ENCODE assay signal across 14 cellular contexts in genomic region chr15:80068578-80068977, GRCh38. TPM values are rescaled to one million over a fixed set of nuclear protein-coding genes. Genes with fewer than 3 reads are reported as not detected.
DNase-seq lines count a peak whose midpoint lies in the region; ATAC-seq and TF ChIP-seq lines count a peak whose summit lies in the region.
"Had no signal": no experiment of that assay in that cellular context is flagged by ENCODE, and none has a peak within 500 bp of the region (broad histone marks: within the 10 kb centered on the region; RNA-seq: fewer than 3 reads in every experiment).

No MANE protein-coding gene starts in this region.

- H3K9me3 ChIP-seq in subcutaneous abdominal adipose tissue (ENCODE audit: control insufficient read depth in 5 of 5, low read length in 5 of 5), result no peaks in the 10 kb centered on the region
- H3K9me3 ChIP-seq: heart right ventricle, neutrophil had no signal

- TF ChIP-seq CTCF in chondrocyte (IDR thresholded peaks at IDR 0.05), result no peak

- no peaks in the 10 kb centered on the region for H3K36me3 Mint-ChIP-seq in chondrocyte (ENCODE audit: low read depth)

- peaks cover 35% of the 10 kb centered on the region for H3K4me1 Mint-ChIP-seq in chondrocyte (ENCODE audit: low read depth)

- no peaks in the 10 kb centered on the region for H3K36me3 ChIP-seq in subcutaneous abdominal adipose tissue (ENCODE audit: control insufficient read depth in 5 of 5, insufficient read depth in 5 of 5, low read length in 5 of 5)
- H3K36me3 ChIP-seq: heart right ventricle, neutrophil had no signal

- DNase-seq in activated T-cell treated with anti-CD3 and anti-CD28 coated beads, Interleukin-2, amount 50 U/mL, for 48 hours, result peak; percentile 29 to 37
- DNase-seq in activated T-cell treated with anti-CD3 and anti-CD28 coated beads for 4 hours (no peak), M059J (ENCODE audit: low read depth) (peak; percentile 32), chondrocyte (ENCODE audit: low spot score) (no peak), NCI-H510A (lab: John Stamatoyannopoulos, UW) (no peak)
- DNase-seq in stimulated activated CD4-positive, alpha-beta T cell treated with anti-CD3 and anti-CD28 coated beads, Interleukin-12 subunit alpha, Interleukin-12 subunit beta, amount 100 ng/mL, for 4 hours, result no peak
- DNase-seq: AML-193, DMS79, heart right ventricle, NCI-H524 treated with DMSO at 0.1 percent for 48 hours, Right ventricle myocardium superior had no signal

- no peaks in the 10 kb centered on the region for H3K9me3 Mint-ChIP-seq in chondrocyte (ENCODE audit: low read depth)

- peak overlapping the region; percentile 32 for H3K27ac Mint-ChIP-seq in chondrocyte (ENCODE audit: unreplicated experiment)

- H3K9ac ChIP-seq in subcutaneous abdominal adipose tissue (ENCODE audit: low read length in 5 of 5), result no peak overlapping the region

- no peak for ATAC-seq in HG02610 (IDR thresholded peaks at IDR 0.05; ENCODE audit: unreplicated experiment)
- ATAC-seq: heart right ventricle had no signal

- peak overlapping the region; percentile 76 for H3K27ac ChIP-seq in subcutaneous abdominal adipose tissue (ENCODE audit: low read depth, low read length)
- H3K27ac ChIP-seq: heart right ventricle, neutrophil had no signal

- peaks cover 0 to 42% (median 21%) of the 10 kb centered on the region in 5 donors for H3K4me1 ChIP-seq in subcutaneous abdominal adipose tissue (ENCODE audit: control insufficient read depth in 5 of 5, insufficient read depth in 5 of 5, low read length in 5 of 5)

- H3K4me3 ChIP-seq in subcutaneous abdominal adipose tissue (ENCODE audit: low read depth in 1 of 5, low read length in 5 of 5), result no peak overlapping the region
- H3K4me3 ChIP-seq: heart right ventricle had no signal

- H3K27me3 ChIP-seq in subcutaneous abdominal adipose tissue (ENCODE audit: control insufficient read depth in 5 of 5, insufficient read depth in 4 of 5, low read length in 5 of 5), result no peaks in the 10 kb centered on the region
- H3K27me3 ChIP-seq: heart right ventricle, neutrophil had no signal

- H3K27me3 Mint-ChIP-seq in chondrocyte (ENCODE audit: low read depth), result no peaks in the 10 kb centered on the region

- H3K4me3 Mint-ChIP-seq in chondrocyte (ENCODE audit: unreplicated experiment), result no peak overlapping the region

RNA-seq across cellular contexts. Expression of gene ZFAND6, which starts 9.1 kb away (rescaled TPM):
- 177 and 184 TPM in 2 replicates for total RNA-seq in M059J (2014; rRNA removed; shearing (Covaris generic))
- 46.8 to 55.7 TPM (median 49.3 TPM) in 3 replicates for total RNA-seq in chondrocyte

Comparison
In these comparisons a context has a peak if more than half of its experiments do, and no peak if none do; other contexts are left out.
1. DNase-seq: peak in activated T-cell treated with anti-CD3 and anti-CD28 coated beads, Interleukin-2, amount 50 U/mL, for 48 hours (2 of 2) and M059J (single experiment); none in activated T-cell treated with anti-CD3 and anti-CD28 coated beads for 4 hours (single experiment), chondrocyte (single experiment), stimulated activated CD4-positive, alpha-beta T cell treated with anti-CD3 and anti-CD28 coated beads, Interleukin-12 subunit alpha, Interleukin-12 subunit beta, amount 100 ng/mL, for 4 hours (single experiment) and NCI-H510A (single experiment).